In genomic region chr11:33040862-33041453, GRCh38 we compare ENCODE assay signal across 8 cellular contexts. TPM values are rescaled to one million over a fixed set of nuclear protein-coding genes. Genes with fewer than 3 reads are reported as not detected.
DNase-seq lines count a peak whose midpoint lies in the region; ATAC-seq, FAIRE-seq and TF ChIP-seq lines count a peak whose summit lies in the region.

No MANE protein-coding gene starts in this region.

- TF ChIP-seq CTCF in GM06990 (IDR thresholded peaks at IDR 0.05; ENCODE audit: insufficient read depth, low read length, poor library complexity, severe bottlenecking) (no peak), brain (conservative IDR thresholded peaks at IDR 0.05) (no peak), neural cell (IDR thresholded peaks at IDR 0.05; ENCODE audit: poor library complexity, severe bottlenecking) (no peak)

- ATAC-seq in HG02870 (IDR thresholded peaks at IDR 0.05; ENCODE audit: unreplicated experiment) (peak; percentile 27), GM19328 (IDR thresholded peaks at IDR 0.05; ENCODE audit: unreplicated experiment) (no peak)

- no peak for TF ChIP-seq EP300 in neural cell (conservative IDR thresholded peaks at IDR 0.05; ENCODE audit: poor library complexity, severe bottlenecking)

- H3K9ac ChIP-seq in neural cell (ENCODE audit: low read length): peak overlapping the region; percentile 91

- no peaks in the 10 kb centered on the region for H3K36me3 ChIP-seq in GM06990 (ENCODE audit: control insufficient read depth, insufficient read depth, low read length)
- H3K36me3 ChIP-seq in neural cell (ENCODE audit: insufficient read depth, low read length): no peaks in the 10 kb centered on the region
- H3K36me3 ChIP-seq in small intestine (ENCODE audit: control insufficient read depth in 2 of 2, insufficient read depth in 2 of 2, low read length in 2 of 2): peaks cover 0 to 6% of the 10 kb centered on the region in 2 donors

- TF ChIP-seq RAD21 in neural cell (conservative IDR thresholded peaks at IDR 0.05): no peak

- H2AFZ ChIP-seq in neural cell (ENCODE audit: low read depth, low read length): no peak overlapping the region

- H3K4me3 Mint-ChIP-seq in brain: peak overlapping the region; percentile 90 to 95 (median 94)

- H3F3A ChIP-seq in neural cell (ENCODE audit: insufficient read depth, low read length, poor library complexity, severe bottlenecking): no peaks in the 10 kb centered on the region

- peak overlapping the region; percentile 97 for H3K4me2 ChIP-seq in neural cell (ENCODE audit: low read length)

- FAIRE-seq in small intestine (lab: Jason Lieb, UNC): no peak

- no peaks in the 10 kb centered on the region for H4K20me1 ChIP-seq in neural cell (ENCODE audit: insufficient read depth)

- 57 to 65% (median 62%) methylated on average over 5 of the region's 5 CpGs for WGBS in small intestine, 3 donors

- peaks cover 26% of the 10 kb centered on the region for H3K36me3 Mint-ChIP-seq in brain

- H3K27me3 ChIP-seq in GM06990 (replicated peaks; ENCODE audit: control insufficient read depth, insufficient read depth, low read length) (no peaks in the 10 kb centered on the region), neural cell (ENCODE audit: insufficient read depth, low read depth, low read length) (no peaks in the 10 kb centered on the region), small intestine (ENCODE audit: control insufficient read depth in 2 of 2, insufficient read depth in 2 of 2, low read length in 2 of 2) (no peaks in the 10 kb centered on the region)

- no peak for DNase-seq in GM06990 (ENCODE audit: extremely low read depth, insufficient read length)
- DNase-seq in NCI-H748 (lab: John Stamatoyannopoulos, UW; ENCODE audit: unreplicated experiment): no peak
- DNase-seq in foreskin melanocyte: no peak
- no peak for DNase-seq in small intestine

- H3K27ac ChIP-seq in neural cell (ENCODE audit: low read length) (peak overlapping the region; percentile 95), small intestine (ENCODE audit: low read depth in 1 of 2, low read length in 1 of 2) (no peak overlapping the region)

- H3K4me3 ChIP-seq in GM06990 (replicated peaks; ENCODE audit: low read depth, low read length): peak overlapping the region; percentile 96
- peak overlapping the region; percentile 92 for H3K4me3 ChIP-seq in neural cell (ENCODE audit: low read length)
- H3K4me3 ChIP-seq in small intestine (ENCODE audit: low read depth in 1 of 2, low read length in 2 of 2): peak overlapping the region in 1 of 2 donors; percentile 89

- no peaks in the 10 kb centered on the region for H3K9me3 ChIP-seq in neural cell (ENCODE audit: low read length)
- H3K9me3 ChIP-seq in small intestine (ENCODE audit: control insufficient read depth, low read depth): no peaks in the 10 kb centered on the region

- H3K9me2 ChIP-seq in neural cell (ENCODE audit: insufficient read depth, low read length): no peaks in the 10 kb centered on the region

- H3K27me3 Mint-ChIP-seq in brain: peaks cover 5% of the 10 kb centered on the region

- peaks cover 4 to 9% of the 10 kb centered on the region in 2 donors for H3K4me1 ChIP-seq in small intestine (ENCODE audit: control insufficient read depth in 2 of 2, insufficient read depth in 1 of 2, low read depth in 1 of 2, low read length in 1 of 2)

- H3K9me3 Mint-ChIP-seq in brain: peaks cover 0 to 6% (median 0%) of the 10 kb centered on the region in 5 experiments

- peaks cover 35% of the 10 kb centered on the region for H3K4me1 Mint-ChIP-seq in brain

- H3K79me2 ChIP-seq in neural cell (replicated peaks; ENCODE audit: insufficient read depth, low read length): no peaks in the 10 kb centered on the region

- peak overlapping the region; percentile 86 to 98 (median 97) for H3K27ac Mint-ChIP-seq in brain

TF ChIP-seq in neural cell, 6 proteins besides CTCF, POLR2A, EP300 and RAD21:
- no peak for TF ChIP-seq REST (IDR thresholded peaks at IDR 0.05; ENCODE audit: borderline replicate concordance)
- TF ChIP-seq EZH2 (IDR thresholded peaks at IDR 0.05; ENCODE audit: borderline replicate concordance, insufficient read depth, low read length, poor library complexity, severe bottlenecking): no peak
- TF ChIP-seq POLR2AphosphoS5 (IDR thresholded peaks at IDR 0.05): no peak
- no peak for TF ChIP-seq TAF1 (IDR thresholded peaks at IDR 0.05; ENCODE audit: low read depth)
- no peak for TF ChIP-seq MXI1 (conservative IDR thresholded peaks at IDR 0.05; ENCODE audit: poor library complexity, severe bottlenecking)
- no peak for TF ChIP-seq SMC3 (conservative IDR thresholded peaks at IDR 0.05; ENCODE audit: poor library complexity)
TF ChIP-seq in neural cell: peak in this region for 0.

RNA-seq across cellular contexts. Expression of gene TCP11L1, which starts 1.6 kb away (rescaled TPM):
- polyA plus RNA-seq in brain (ENCODE audit: insufficient read depth, low read depth, low replicate concordance) (8.1 TPM), neural cell (12.5 and 19.2 TPM in 2 replicates), small intestine (10 to 100 TPM in 2 of 3 donors, 1 to 10 TPM in 1; 5.4 to 13.9 (median 11.9) TPM)
- 42.6 and 45.0 TPM in 2 replicates for polyA minus RNA-seq in neural cell

RNA-seq across cellular contexts. Expression of gene DEPDC7, which starts 25.3 kb away (rescaled TPM):
- 3.6 TPM for polyA plus RNA-seq in brain (ENCODE audit: insufficient read depth, low read depth, low replicate concordance)
- polyA plus RNA-seq in neural cell: 1.3 and 3.3 TPM in 2 replicates
- polyA minus RNA-seq in neural cell: 1.2 TPM in 2 replicates
- 10 to 100 TPM; 11.4 to 83.9 (median 55.1) TPM for polyA plus RNA-seq in small intestine
